Comparison of ENCODE assay signal across 1 cellular context in the genomic region with DNA sequence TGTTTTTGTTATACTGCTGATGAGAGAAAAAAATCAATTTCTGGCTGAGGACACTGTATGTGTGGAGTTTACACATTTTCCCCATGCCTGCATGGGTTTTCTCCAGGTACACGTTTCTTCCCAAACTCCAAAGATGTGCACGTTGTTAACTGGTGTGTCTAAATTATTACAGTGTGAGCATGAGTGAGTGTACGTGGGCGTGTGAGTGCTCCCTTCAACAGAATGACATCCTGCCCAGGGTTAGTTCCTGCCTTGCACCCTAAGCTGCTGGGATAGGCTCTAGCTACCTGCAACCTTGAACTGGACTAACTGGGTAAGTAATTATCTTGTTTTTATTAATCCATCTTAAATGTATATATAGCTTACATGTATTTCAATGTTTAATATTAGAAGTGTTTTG.
TF ChIP-seq lines count a peak whose summit lies in the region.

No MANE protein-coding gene starts in this region.

TF ChIP-seq in GM12878, 131 proteins besides CTCF, POLR2A, EP300 and RAD21:
- TF ChIP-seq POLR2AphosphoS5 (IDR thresholded peaks at IDR 0.05; ENCODE audit: low read length) (0 out of 2 replicates have a peak, but pooled peaks have one; percentile 34), SMC3 (IDR thresholded peaks at IDR 0.05; ENCODE audit: borderline replicate concordance, low read length) (no peak), EGR1 (IDR thresholded peaks at IDR 0.05; ENCODE audit: borderline replicate concordance in 1 of 2, low read depth in 2 of 2, low read length in 2 of 2) (peak in 1 of 2 experiments; percentile 30; a peak in 1 of 3 replicates), RAD51 (IDR thresholded peaks at IDR 0.05) (no peak)
